17 cellular contexts compared by ENCODE assay signal in the genomic region with DNA sequence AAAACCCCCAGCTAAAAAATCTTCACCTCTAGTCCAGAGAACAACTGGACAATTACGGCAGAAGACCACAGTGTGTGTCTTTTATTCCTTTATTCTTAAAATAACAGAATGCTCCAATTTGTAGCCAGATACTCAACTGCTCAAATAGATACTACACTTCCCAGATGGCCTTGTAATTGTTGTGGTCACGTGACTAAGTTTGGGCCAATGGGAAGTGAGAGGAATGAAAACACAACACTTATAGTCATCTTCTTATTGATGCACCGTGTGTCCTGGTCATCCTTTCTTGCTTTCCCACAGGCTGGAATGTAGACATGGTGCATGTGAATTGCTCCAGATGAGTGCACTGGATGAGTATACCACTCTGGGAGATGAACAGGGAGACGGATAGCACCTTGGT.
A peak's percentile ranks its signal among the peaks of the same experiment; 100 is the strongest.
DNase-seq lines count a peak whose midpoint lies in the region; ATAC-seq, FAIRE-seq and TF ChIP-seq lines count a peak whose summit lies in the region.
"Had no signal": no experiment of that assay in that cellular context is flagged by ENCODE, and none has a peak within 500 bp of the region (broad histone marks: within the 10 kb centered on the region; RNA-seq: fewer than 3 reads in every experiment).

No MANE protein-coding gene starts in this region.

- POLR2A ChIA-PET in OCI-LY7 (lab: Charles Lee) = no interaction called here

- H3K36me3 ChIP-seq in OCI-LY7 (ENCODE audit: insufficient read depth, low read length) (no peaks in the 10 kb centered on the region), bronchial epithelial cell (ENCODE audit: control insufficient read depth, insufficient read depth, low read length) (no peaks in the 10 kb centered on the region)

- peak overlapping the region; percentile 48; the same call in 1 of the 2 replicates for H2AFZ ChIP-seq in OCI-LY7 (ENCODE audit: low read length)
- H2AFZ ChIP-seq: hepatocyte had no signal

- H3K27me3 ChIP-seq in bronchial epithelial cell (ENCODE audit: control insufficient read depth, insufficient read depth, low read length) = no peaks in the 10 kb centered on the region
- H3K27me3 ChIP-seq: hepatocyte had no signal

- H3K79me2 ChIP-seq in OCI-LY7 (ENCODE audit: insufficient read depth, low read depth, low read length) = no peaks in the 10 kb centered on the region
- H3K79me2 ChIP-seq: hepatocyte had no signal

- no peak for ATAC-seq in left colon
- ATAC-seq: naive thymus-derived CD4-positive, alpha-beta T cell had no signal

- H3K9me2 ChIP-seq in OCI-LY7 (ENCODE audit: insufficient read depth, low read length) = no peaks in the 10 kb centered on the region

- TF ChIP-seq POLR2A in H54 (IDR thresholded peaks at IDR 0.05; ENCODE audit: low read depth, low read length) = no peak

- CTCF ChIA-PET in OCI-LY7 (lab: Charles Lee; ENCODE audit: unreplicated experiment) = no interaction called here

- no peaks in the 10 kb centered on the region for H4K20me1 ChIP-seq in OCI-LY7 (ENCODE audit: insufficient read depth, low read length)

- H3K4me2 ChIP-seq in OCI-LY7 (ENCODE audit: low read length) = peak overlapping the region; percentile 55
- H3K4me2 ChIP-seq: hepatocyte had no signal

- TF ChIP-seq CTCF in OCI-LY7 (conservative IDR thresholded peaks at IDR 0.05; ENCODE audit: low read length) (no peak), bronchial epithelial cell (IDR thresholded peaks at IDR 0.05; ENCODE audit: insufficient read depth, low read length, severe bottlenecking) (no peak)

- DNase-seq in CMK (ENCODE audit: low read depth) (peak; percentile 22), H54 (ENCODE audit: insufficient read length, low spot score) (no peak), OCI-LY7 (ENCODE audit: low spot score) (peak; percentile 41), bronchial epithelial cell (ENCODE audit: low read depth) (peak; percentile 4), NCI-H2196 (lab: John Stamatoyannopoulos, UW; ENCODE audit: unreplicated experiment) (no peak), globus pallidus (ENCODE audit: low spot score) (no peak), left colon (no peak)
- DNase-seq: activated naive CD4-positive, alpha-beta T cell; cerebellar nuclear complex; endodermal cell; GDM1; naive thymus-derived CD4-positive, alpha-beta T cell; NCI-H69; posterior cingulate gyrus; SW 1271 had no signal

- no TSS peak for BruUV-seq in OCI-LY7 (replicated peaks; lab: Mats Ljungman, UMichigan)

- intact Hi-C loops in OCI-LY7 (cut with micrococcal nuclease; ENCODE audit: unreplicated experiment) (no loop called here), left colon (cut with DNase I, micrococcal nuclease) (no loop called here)

- H3K4me3 ChIP-seq in OCI-LY7 (ENCODE audit: low read depth, low read length, poor library complexity, severe bottlenecking) (no peak overlapping the region), bronchial epithelial cell (ENCODE audit: low read depth, low read length) (no peak overlapping the region)
- H3K4me3 ChIP-seq: hepatocyte had no signal

- H3K4me1 ChIP-seq in OCI-LY7 (ENCODE audit: insufficient read depth, low read length, poor library complexity, severe bottlenecking) = no peaks in the 10 kb centered on the region

- no peaks in the 10 kb centered on the region for H3K9me3 ChIP-seq in OCI-LY7 (ENCODE audit: low read length)

- peak; percentile 30 for FAIRE-seq in H54 (lab: Jason Lieb, UNC)
- no peak for FAIRE-seq in bronchial epithelial cell (lab: Jason Lieb, UNC)
- FAIRE-seq: keratinocyte had no signal

- no peak overlapping the region for H3K27ac ChIP-seq in OCI-LY7 (ENCODE audit: low read depth, low read length, poor library complexity, severe bottlenecking)
- H3K27ac ChIP-seq: hepatocyte had no signal

Comparison
In these comparisons a context has a peak if more than half of its experiments do, and no peak if none do; other contexts are left out.
1. DNase-seq: peak in CMK (single experiment), OCI-LY7 (single experiment) and bronchial epithelial cell (single experiment); none in H54 (single experiment), NCI-H2196 (single experiment), globus pallidus (single experiment) and left colon (0 of 2).